31 cellular contexts compared by ENCODE assay signal in genomic region chr4:7537853-7538252, GRCh38.
"Had no signal": no experiment of that assay in that cellular context is flagged by ENCODE, and none has a peak within 500 bp of the region (broad histone marks: within the 10 kb centered on the region; RNA-seq: fewer than 3 reads in every experiment).

No MANE protein-coding gene starts in this region.

- H3K4me1 ChIP-seq: adrenal gland, body of pancreas, breast epithelium had no signal

- H3K9me3 ChIP-seq: adrenal gland, body of pancreas had no signal

- H3K36me3 ChIP-seq: adrenal gland, brain microvascular endothelial cell, breast epithelium had no signal

- DNase-seq: activated B cell treated with CpG ODN at 0.5 μM for 24 hours; activated CD4-positive, alpha-beta memory T cell treated with anti-CD3 and anti-CD28 coated beads for 36 hours; activated CD4-positive, alpha-beta T cell treated with anti-CD3 and anti-CD28 coated beads for 4 hours; activated CD4-positive, alpha-beta T cell treated with anti-CD3 and anti-CD28 coated beads, Interleukin-2, amount 10 ng/mL, durations not matched to agents 24 days and 14 days; activated CD4-positive, alpha-beta T cell treated with anti-CD3 and anti-CD28 coated beads, Interleukin-2, amount 50 U/mL, for 1 hour; activated CD4-positive, alpha-beta T cell treated with anti-CD3 and anti-CD28 coated beads, Interleukin-2, amount 50 U/mL, for 4 hours; activated CD4-positive, CD25-positive, alpha-beta regulatory T cell treated with anti-CD3 and anti-CD28 coated beads, Interleukin-2, amount 50 U/mL, for 72 hours; activated CD8-positive, alpha-beta memory T cell treated with anti-CD3 and anti-CD28 coated beads, Interleukin-2, amount 50 U/mL, for 4 hours; activated CD8-positive, alpha-beta T cell treated with anti-CD3 and anti-CD28 coated beads for 36 hours; activated effector memory CD4-positive, alpha-beta T cell treated with anti-CD3 and anti-CD28 coated beads, Interleukin-2, amount 50 U/mL, for 16 hours; activated gamma-delta T cell treated with Interleukin-2 at 50 U/mL for 16 hours; activated naive CD4-positive, alpha-beta T cell; activated naive CD4-positive, alpha-beta T cell treated with anti-CD3 and anti-CD28 coated beads for 36 hours; activated naive CD4-positive, alpha-beta T cell treated with anti-CD3 and anti-CD28 coated beads, Interleukin-2, amount 50 U/mL, for 16 hours; activated naive CD8-positive, alpha-beta T cell treated with anti-CD3 and anti-CD28 coated beads for 36 hours; activated T-cell treated with anti-CD3 and anti-CD28 coated beads for 4 hours; activated T-cell treated with anti-CD3 and anti-CD28 coated beads, Interleukin-2, amount 50 U/mL, for 1 hour; activated T-cell treated with anti-CD3 and anti-CD28 coated beads, Interleukin-2, amount 50 U/mL, for 4 hours; activated T-cell treated with anti-CD3 and anti-CD28 coated beads, Interleukin-2, amount 50 U/mL, for 72 hours; adrenal gland; amniotic stem cell; aorta; body of pancreas; brain microvascular endothelial cell; central memory CD4-positive, alpha-beta T cell; T-helper 2 cell; T-helper 9 cell had no signal

- ATAC-seq: activated CD8-positive, alpha-beta T cell treated with anti-CD3 and anti-CD28 coated beads for 36 hours; activated naive CD4-positive, alpha-beta T cell treated with anti-CD3 and anti-CD28 coated beads, Interleukin-2, amount 50 U/mL, for 72 hours; activated T-cell treated with anti-CD3 and anti-CD28 coated beads, Interleukin-2, amount 50 U/mL, for 4 hours; activated T-cell treated with anti-CD3 and anti-CD28 coated beads, Interleukin-2, amount 50 U/mL, for 72 hours; activated T-helper 17 cell treated with anti-CD3 and anti-CD28 coated beads, Interleukin-2, amount 50 U/mL, for 72 hours; body of pancreas had no signal

- H3K4me3 ChIP-seq: adrenal gland, body of pancreas, breast epithelium had no signal

- H3K27me3 ChIP-seq: adrenal gland, body of pancreas, brain microvascular endothelial cell, breast epithelium had no signal

- H3K27ac ChIP-seq: adrenal gland, body of pancreas, brain microvascular endothelial cell, breast epithelium, VCaP had no signal
